ENCODE assay signal across 10 cellular contexts in genomic region chr10:98444314-98445006, GRCh38. TPM values are rescaled to one million over a fixed set of nuclear protein-coding genes. Genes with fewer than 3 reads are reported as not detected.
DNase-seq lines count a peak whose midpoint lies in the region; ATAC-seq and TF ChIP-seq lines count a peak whose summit lies in the region.
"Had no signal": no experiment of that assay in that cellular context is flagged by ENCODE, and none has a peak within 500 bp of the region (broad histone marks: within the 10 kb centered on the region; RNA-seq: fewer than 3 reads in every experiment).

No MANE protein-coding gene starts in this region.

- H3K9me3 ChIP-seq in DND-41 (ENCODE audit: insufficient read depth, low read length, severe bottlenecking), result no peaks in the 10 kb centered on the region
- H3K9me3 ChIP-seq: heart right ventricle had no signal

- peaks cover under 1% of the 10 kb centered on the region for H3K27me3 Mint-ChIP-seq in activated naive CD8-positive, alpha-beta T cell treated with anti-CD3 and anti-CD28 coated beads for 36 hours
- H3K27me3 Mint-ChIP-seq in osteocyte (ENCODE audit: unreplicated experiment), result peaks cover under 1% of the 10 kb centered on the region

- ATAC-seq in DND-41 (ENCODE audit: insufficient read depth, low read depth) (no peak), HG03103 (IDR thresholded peaks at IDR 0.05; ENCODE audit: low read depth, unreplicated experiment) (peak; percentile 30), HG03342 (IDR thresholded peaks at IDR 0.05; ENCODE audit: unreplicated experiment) (no peak), sciatic nerve (no peak)
- ATAC-seq: heart right ventricle had no signal

- H3K4me3 Mint-ChIP-seq in activated naive CD8-positive, alpha-beta T cell treated with anti-CD3 and anti-CD28 coated beads for 36 hours, result peak overlapping the region; percentile 50
- peak overlapping the region; percentile 2 for H3K4me3 Mint-ChIP-seq in osteocyte (ENCODE audit: unreplicated experiment)

- H3K9ac ChIP-seq in DND-41 (ENCODE audit: low read depth, low read length), result no peak overlapping the region

- H3K27ac Mint-ChIP-seq in activated naive CD8-positive, alpha-beta T cell treated with anti-CD3 and anti-CD28 coated beads for 36 hours, result peak overlapping the region; percentile 31
- peak overlapping the region; percentile 28 for H3K27ac Mint-ChIP-seq in osteocyte (ENCODE audit: unreplicated experiment)

- intact Hi-C loops in sciatic nerve (cut with DNase I), result no loop called here

- H3K36me3 ChIP-seq in DND-41 (ENCODE audit: insufficient read depth, low read length), result peaks cover 51% of the 10 kb centered on the region

- no peaks in the 10 kb centered on the region for H3K9me3 Mint-ChIP-seq in activated naive CD8-positive, alpha-beta T cell treated with anti-CD3 and anti-CD28 coated beads for 36 hours
- no peaks in the 10 kb centered on the region for H3K9me3 Mint-ChIP-seq in osteocyte (ENCODE audit: unreplicated experiment)

- H3K27me3 ChIP-seq in DND-41 (ENCODE audit: insufficient read depth, low read length, poor library complexity), result no peaks in the 10 kb centered on the region
- H3K27me3 ChIP-seq: heart right ventricle had no signal

- DNase-seq in DND-41, result no peak
- no peak for DNase-seq in activated naive CD8-positive, alpha-beta T cell treated with anti-CD3 and anti-CD28 coated beads for 36 hours
- peak; percentile 60 for DNase-seq in osteocyte (ENCODE audit: extremely low spot score, unreplicated experiment)
- DNase-seq in germinal center (ENCODE audit: low spot score), result no peak
- DNase-seq in sciatic nerve (ENCODE audit: low spot score), result no peak
- DNase-seq: cortex of kidney, heart right ventricle, NCI-H510A treated with DMSO at 0.1 percent for 48 hours had no signal

- H4K20me1 ChIP-seq in DND-41 (ENCODE audit: insufficient read depth, low read length), result no peaks in the 10 kb centered on the region; the same call in 1 of the 2 replicates

- H3K4me3 ChIP-seq in DND-41 (ENCODE audit: low read depth in 1 of 2, low read length in 2 of 2), result peak overlapping the region in 1 of 2 experiments; percentile 99; a peak in 1 of 4 replicates
- H3K4me3 ChIP-seq: heart right ventricle had no signal

- peak overlapping the region; percentile 85; the same call in 1 of the 2 replicates for H3K4me2 ChIP-seq in DND-41 (ENCODE audit: insufficient read depth, low read length)

- H3K79me2 ChIP-seq in DND-41 (ENCODE audit: insufficient read depth, low read length), result peaks cover 31% of the 10 kb centered on the region

- H2AFZ ChIP-seq in DND-41 (ENCODE audit: low read depth, low read length), result no peak overlapping the region

- peaks cover 36% of the 10 kb centered on the region for H3K36me3 Mint-ChIP-seq in activated naive CD8-positive, alpha-beta T cell treated with anti-CD3 and anti-CD28 coated beads for 36 hours
- peaks cover 33% of the 10 kb centered on the region for H3K36me3 Mint-ChIP-seq in osteocyte (ENCODE audit: unreplicated experiment)

- H3K27ac ChIP-seq in DND-41 (ENCODE audit: low read length), result no peak overlapping the region

- no peak for TF ChIP-seq CTCF in DND-41 (IDR thresholded peaks at IDR 0.05; ENCODE audit: borderline replicate concordance, extremely low read depth, low read length, poor library complexity, severe bottlenecking)
- no peak for TF ChIP-seq CTCF in osteocyte (IDR thresholded peaks at IDR 0.05)

- peaks cover 32% of the 10 kb centered on the region for H3K4me1 ChIP-seq in DND-41 (ENCODE audit: insufficient read depth, low read length)

- peaks cover 44% of the 10 kb centered on the region for H3K4me1 Mint-ChIP-seq in activated naive CD8-positive, alpha-beta T cell treated with anti-CD3 and anti-CD28 coated beads for 36 hours
- H3K4me1 Mint-ChIP-seq in osteocyte (ENCODE audit: unreplicated experiment), result peaks cover 16% of the 10 kb centered on the region

RNA-seq across cellular contexts. Expression of gene HPS1, which starts 2.3 kb away (rescaled TPM):
- 10 to 100 TPM; 44.7 to 46.6 TPM for total RNA-seq in activated naive CD8-positive, alpha-beta T cell treated with anti-CD3 and anti-CD28 coated beads for 36 hours
- total RNA-seq in osteocyte (61.9 and 67.1 TPM in 2 replicates), sciatic nerve (52.4 TPM)

RNA-seq across cellular contexts. Expression of gene PYROXD2, which starts 29.5 kb away (rescaled TPM):
- 1 to 10 TPM; 2.8 to 3.9 TPM for total RNA-seq in activated naive CD8-positive, alpha-beta T cell treated with anti-CD3 and anti-CD28 coated beads for 36 hours
- total RNA-seq in osteocyte (4.6 and 4.8 TPM in 2 replicates), sciatic nerve (29.5 TPM)
